15 cellular contexts compared by ENCODE assay signal in the genomic region with DNA sequence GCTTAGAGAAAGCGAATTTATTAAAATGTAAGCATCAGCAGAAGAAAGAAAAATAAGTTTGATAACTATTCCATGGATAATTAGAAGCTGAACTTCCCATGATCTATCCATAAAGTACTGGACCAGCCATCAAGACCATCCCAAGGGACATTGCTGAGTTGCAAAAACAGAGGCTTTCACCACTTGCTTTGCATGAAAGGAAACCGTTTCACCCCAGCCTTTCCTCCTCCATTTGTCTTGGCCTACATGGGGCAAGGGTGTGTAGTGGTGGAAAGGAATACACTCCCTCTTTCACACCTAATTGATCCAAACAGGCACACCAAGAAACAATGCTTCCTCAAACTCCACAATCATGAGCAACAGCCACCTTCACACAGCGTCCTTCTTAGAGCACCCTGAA. TPM values are rescaled to one million over a fixed set of nuclear protein-coding genes. Genes with fewer than 3 reads are reported as not detected.
DNase-seq lines count a peak whose midpoint lies in the region; ATAC-seq and TF ChIP-seq lines count a peak whose summit lies in the region.
"Had no signal": no experiment of that assay in that cellular context is flagged by ENCODE, and none has a peak within 500 bp of the region (broad histone marks: within the 10 kb centered on the region; RNA-seq: fewer than 3 reads in every experiment).

No MANE protein-coding gene starts in this region.

- peak overlapping the region; percentile 25 for H3K4me3 Mint-ChIP-seq in T-helper 2 cell treated with Interferon-gamma antibody and Interleukin-4, amounts not matched to agents 5 μg/mL and 100 μg/mL, for 36 hours
- peak overlapping the region; percentile 37 for H3K4me3 Mint-ChIP-seq in activated B cell treated with CpG ODN at 0.5 μM for 24 hours
- H3K4me3 Mint-ChIP-seq: brain had no signal

- CTCF ChIA-PET in activated B cell treated with CpG ODN at 0.5 μM for 24 hours (lab: Charles Lee): interaction anchor here (2.3 kb wide), 1 partner anchor 9 kb away, joined by 7 read pairs; no protein-coding TSS in a partner anchor

- no peaks in the 10 kb centered on the region for H3K27me3 ChIP-seq in breast epithelium

- POLR2A ChIA-PET in activated B cell treated with CpG ODN at 0.5 μM for 24 hours (lab: Charles Lee): interaction anchor here (1.2 to 2.3 kb wide), 6 partner anchors 8 to 92 kb away, joined by 3 to 20 read pairs (median 4); a partner anchor contains a TSS

- peaks cover 19% of the 10 kb centered on the region for H3K36me3 Mint-ChIP-seq in T-helper 2 cell treated with Interferon-gamma antibody and Interleukin-4, amounts not matched to agents 5 μg/mL and 100 μg/mL, for 36 hours (ENCODE audit: low read depth)
- H3K36me3 Mint-ChIP-seq in activated B cell treated with CpG ODN at 0.5 μM for 24 hours (ENCODE audit: low read depth): peaks cover 3% of the 10 kb centered on the region
- H3K36me3 Mint-ChIP-seq: brain had no signal

- no peaks in the 10 kb centered on the region for H3K9me3 ChIP-seq in mucosa of descending colon
- no peaks in the 10 kb centered on the region for H3K9me3 ChIP-seq in breast epithelium
- H3K9me3 ChIP-seq: prostate gland had no signal

- H3K4me3 ChIP-seq in mucosa of descending colon (no peak overlapping the region), breast epithelium (no peak overlapping the region)
- H3K4me3 ChIP-seq: prostate gland had no signal

- H3K4me1 Mint-ChIP-seq in T-helper 2 cell treated with Interferon-gamma antibody and Interleukin-4, amounts not matched to agents 5 μg/mL and 100 μg/mL, for 36 hours (ENCODE audit: low read depth): peaks cover 71% of the 10 kb centered on the region
- peaks cover 78% of the 10 kb centered on the region for H3K4me1 Mint-ChIP-seq in activated B cell treated with CpG ODN at 0.5 μM for 24 hours

- ATAC-seq in GM21528 (IDR thresholded peaks at IDR 0.05; ENCODE audit: low FRiP score, unreplicated experiment) (peak; percentile 30), activated B cell treated with CpG ODN at 0.5 μM for 24 hours (ENCODE audit: low read depth) (peak; percentile 13), mucosa of descending colon (peak; percentile 25), GM18505 (IDR thresholded peaks at IDR 0.05; ENCODE audit: unreplicated experiment) (no peak)

- H3K4me1 ChIP-seq in mucosa of descending colon (ENCODE audit: low read depth): no peaks in the 10 kb centered on the region
- no peaks in the 10 kb centered on the region for H3K4me1 ChIP-seq in breast epithelium
- H3K4me1 ChIP-seq: prostate gland had no signal

- intact Hi-C loops in activated B cell treated with CpG ODN at 0.5 μM for 24 hours (cut with micrococcal nuclease) (no loop called here), mucosa of descending colon (cut with DNase I, micrococcal nuclease) (no loop called here), breast epithelium (cut with DNase I; ENCODE audit: low total_unique reads) (no loop called here)

- no peaks in the 10 kb centered on the region for H3K9me3 Mint-ChIP-seq in T-helper 2 cell treated with Interferon-gamma antibody and Interleukin-4, amounts not matched to agents 5 μg/mL and 100 μg/mL, for 36 hours
- no peaks in the 10 kb centered on the region for H3K9me3 Mint-ChIP-seq in activated B cell treated with CpG ODN at 0.5 μM for 24 hours

- no peak for DNase-seq in T-helper 2 cell treated with Interferon-gamma antibody and Interleukin-4, amounts not matched to agents 5 μg/mL and 100 μg/mL, for 36 hours (ENCODE audit: low spot score)
- DNase-seq in T-helper 2 cell (no peak), activated B cell treated with CpG ODN at 0.5 μM for 24 hours (no peak), mucosa of descending colon (no peak), NCI-H1417 (lab: John Stamatoyannopoulos, UW) (no peak), breast epithelium (ENCODE audit: low spot score in 2 of 2) (no peak)
- DNase-seq: 8988T; activated CD4-positive, CD25-positive, alpha-beta regulatory T cell; EL; NCI-H2171 treated with DMSO at 0.1 percent for 48 hours; NCI-H82 had no signal

- H3K27me3 Mint-ChIP-seq in T-helper 2 cell treated with Interferon-gamma antibody and Interleukin-4, amounts not matched to agents 5 μg/mL and 100 μg/mL, for 36 hours (ENCODE audit: low read depth): no peaks in the 10 kb centered on the region
- no peaks in the 10 kb centered on the region for H3K27me3 Mint-ChIP-seq in activated B cell treated with CpG ODN at 0.5 μM for 24 hours

- H3K27ac ChIP-seq in breast epithelium: no peak overlapping the region
- H3K27ac ChIP-seq: prostate gland had no signal

- TF ChIP-seq CTCF in activated B cell treated with CpG ODN at 0.5 μM for 24 hours (IDR thresholded peaks at IDR 0.05) (no peak), mucosa of descending colon (IDR thresholded peaks at IDR 0.05) (no peak), breast epithelium (IDR thresholded peaks at IDR 0.05) (no peak)

- H3K36me3 ChIP-seq in mucosa of descending colon (ENCODE audit: low read depth): no peaks in the 10 kb centered on the region
- H3K36me3 ChIP-seq in breast epithelium: no peaks in the 10 kb centered on the region
- H3K36me3 ChIP-seq: prostate gland had no signal

- H3K27ac Mint-ChIP-seq in T-helper 2 cell treated with Interferon-gamma antibody and Interleukin-4, amounts not matched to agents 5 μg/mL and 100 μg/mL, for 36 hours: peak overlapping the region; percentile 38
- H3K27ac Mint-ChIP-seq in activated B cell treated with CpG ODN at 0.5 μM for 24 hours: peak overlapping the region; percentile 90

- TF ChIP-seq POLR2A in GM18505 (IDR thresholded peaks at IDR 0.05; ENCODE audit: borderline replicate concordance, extremely low read depth, insufficient read depth, insufficient read length) (no peak), breast epithelium (IDR thresholded peaks at IDR 0.05) (no peak)

RNA-seq across cellular contexts. Expression of a gene that starts 10.4 kb away (rescaled TPM):
- 22.2 and 25.4 TPM in 2 replicates for total RNA-seq in activated B cell treated with CpG ODN at 0.5 μM for 24 hours
- total RNA-seq in mucosa of descending colon: 10 to 100 TPM in 2 of 3 donors, 1 to 10 TPM in 1; 7.8 to 17.7 (median 11.3) TPM
- total RNA-seq in breast epithelium: 10 to 100 TPM; 20.6 to 25.0 (median 23.9) TPM
